In the genomic region with DNA sequence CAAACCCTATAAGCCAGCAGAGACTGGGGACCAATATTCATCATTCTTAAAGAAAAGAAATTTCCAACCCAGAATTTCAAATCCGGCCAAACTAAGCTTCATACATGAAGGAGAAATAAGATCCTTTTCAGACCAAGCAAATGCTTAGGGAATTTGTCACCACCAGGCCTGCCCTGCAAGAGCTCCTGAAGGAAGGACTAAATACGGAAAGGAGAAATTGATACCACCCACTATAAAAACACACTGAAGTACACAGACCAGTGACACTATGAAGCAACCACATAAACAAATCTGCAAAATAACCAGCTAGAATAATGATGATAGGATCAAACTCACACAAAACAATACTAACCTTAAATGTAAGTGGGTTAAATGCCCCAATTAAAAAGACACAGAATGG, we compare ENCODE assay signal across 8 cellular contexts.
"Had no signal": no experiment of that assay in that cellular context is flagged by ENCODE, and none has a peak within 500 bp of the region (broad histone marks: within the 10 kb centered on the region; RNA-seq: fewer than 3 reads in every experiment).

No MANE protein-coding gene starts in this region.

- ATAC-seq: HCT116, K562 had no signal

- H3K36me3 ChIP-seq: HAP-1 had no signal

- DNase-seq: GM23248, GOT3, H7, HFFc6, IMR-90 had no signal

- H3K27ac ChIP-seq: GM23248 had no signal

- H3K4me1 ChIP-seq: HAP-1 had no signal

- H3K4me3 ChIP-seq: GM23248, HAP-1, K562 had no signal

- H3K9ac ChIP-seq: GM23248 had no signal
